In the genomic region with DNA sequence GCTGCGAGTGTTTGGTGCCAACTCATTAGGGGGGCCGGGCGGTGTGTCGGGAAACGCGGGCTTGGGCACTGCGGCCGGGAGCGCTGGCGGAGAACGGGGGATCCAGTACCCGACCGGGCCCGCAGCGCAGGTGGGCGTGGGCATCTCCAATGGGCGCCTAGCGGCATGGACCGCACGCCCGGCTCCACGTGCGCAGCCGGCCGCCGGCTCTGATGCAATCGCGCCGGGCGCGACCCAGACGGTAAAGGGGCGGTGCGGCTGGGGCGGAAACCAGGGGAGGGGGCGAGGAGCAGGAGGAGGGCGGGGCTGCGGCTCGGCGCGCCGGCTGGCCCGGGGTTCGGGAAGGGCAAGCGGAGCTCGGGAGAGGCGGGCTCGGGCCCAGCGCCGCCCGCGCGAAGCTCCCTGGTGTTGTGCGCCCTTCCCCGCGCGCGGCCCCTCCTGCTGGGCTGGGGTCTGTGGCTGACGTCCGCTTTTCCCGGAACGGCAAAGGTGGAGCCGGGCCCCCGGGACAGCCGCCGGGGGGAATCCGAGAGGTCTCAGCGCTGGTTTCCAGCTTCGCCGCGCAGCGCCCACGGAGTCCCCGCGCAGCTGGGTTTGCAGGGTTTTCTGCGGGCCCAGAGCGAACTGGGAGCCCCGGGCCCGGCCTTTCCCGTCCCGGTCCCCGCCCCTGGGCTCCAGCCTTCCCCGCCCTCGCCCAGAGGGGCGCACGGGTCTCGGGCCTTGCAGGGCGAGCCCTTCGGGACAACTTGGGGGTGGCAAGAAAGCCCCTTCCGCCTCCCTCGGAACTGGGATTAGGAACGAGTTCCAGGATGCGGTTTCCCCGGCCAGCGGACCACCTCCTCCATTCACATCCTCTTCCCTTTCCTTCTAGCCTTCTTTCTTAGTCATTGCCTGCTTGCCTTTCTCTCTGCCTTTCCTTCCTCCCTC, we compare ENCODE assay signal across 1 cellular context.
A peak's percentile ranks its signal among the peaks of the same experiment; 100 is the strongest.
TF ChIP-seq lines count a peak whose summit lies in the region.

No MANE protein-coding gene starts in this region.

TF ChIP-seq in HepG2, 621 proteins besides CTCF, POLR2A, EP300 and RAD21 (continued from another document and continues in another):
- no peak for TF ChIP-seq SETDB1 (CRISPR knock-in tag; IDR thresholded peaks at IDR 0.05; ENCODE audit: borderline replicate concordance)
- peak; percentile 82; the same call in 1 of the 2 replicates for TF ChIP-seq ZNF276 (CRISPR knock-in tag; IDR thresholded peaks at IDR 0.05; ENCODE audit: low read depth)
- TF ChIP-seq FOXK1 (CRISPR knock-in tag; IDR thresholded peaks at IDR 0.05; ENCODE audit: borderline replicate concordance, low read depth) = peak; percentile 64; the same call in 1 of the 2 replicates
- TF ChIP-seq ATF7 (IDR thresholded peaks at IDR 0.05) = peak; percentile 17; the same call in 1 of the 2 replicates
- TF ChIP-seq ATF7 (CRISPR knock-in tag; IDR thresholded peaks at IDR 0.05) = peak; percentile 87
- 0 out of 2 replicates have a peak, but pooled peaks have one; percentile 7 for TF ChIP-seq ZNF460 (CRISPR knock-in tag; IDR thresholded peaks at IDR 0.05; ENCODE audit: borderline replicate concordance)
- no peak for TF ChIP-seq ATF6 (CRISPR knock-in tag; conservative IDR thresholded peaks at IDR 0.05)
- TF ChIP-seq ZNF781 (CRISPR knock-in tag; IDR thresholded peaks at IDR 0.05; ENCODE audit: borderline replicate concordance, not compliant biosample characterization) = peak; percentile 7
- TF ChIP-seq KAT2B (IDR thresholded peaks at IDR 0.05; ENCODE audit: borderline replicate concordance, low read depth, low read length) = no peak
- TF ChIP-seq ZNF430 (CRISPR knock-in tag; IDR thresholded peaks at IDR 0.05) = no peak
- no peak; the same call in 1 of the 2 replicates for TF ChIP-seq JDP2 (CRISPR knock-in tag; IDR thresholded peaks at IDR 0.05; ENCODE audit: borderline replicate concordance)
- TF ChIP-seq HDAC6 (IDR thresholded peaks at IDR 0.05; ENCODE audit: low read depth, low read length) = no peak
- TF ChIP-seq PHF21A (CRISPR knock-in tag; IDR thresholded peaks at IDR 0.05) = peak; percentile 85
- no peak for TF ChIP-seq GTF2F1 (IDR thresholded peaks at IDR 0.05; ENCODE audit: low read length)
- TF ChIP-seq, protein P1, sequence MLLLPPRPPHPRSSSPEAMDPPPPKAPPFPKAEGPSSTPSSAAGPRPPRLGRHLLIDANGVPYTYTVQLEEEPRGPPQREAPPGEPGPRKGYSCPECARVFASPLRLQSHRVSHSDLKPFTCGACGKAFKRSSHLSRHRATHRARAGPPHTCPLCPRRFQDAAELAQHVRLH (CRISPR knock-in tag; IDR thresholded peaks at IDR 0.05; ENCODE audit: borderline replicate concordance, low read depth) = 0 out of 2 replicates have a peak, but pooled peaks have one; percentile 55
- TF ChIP-seq, protein P2, sequence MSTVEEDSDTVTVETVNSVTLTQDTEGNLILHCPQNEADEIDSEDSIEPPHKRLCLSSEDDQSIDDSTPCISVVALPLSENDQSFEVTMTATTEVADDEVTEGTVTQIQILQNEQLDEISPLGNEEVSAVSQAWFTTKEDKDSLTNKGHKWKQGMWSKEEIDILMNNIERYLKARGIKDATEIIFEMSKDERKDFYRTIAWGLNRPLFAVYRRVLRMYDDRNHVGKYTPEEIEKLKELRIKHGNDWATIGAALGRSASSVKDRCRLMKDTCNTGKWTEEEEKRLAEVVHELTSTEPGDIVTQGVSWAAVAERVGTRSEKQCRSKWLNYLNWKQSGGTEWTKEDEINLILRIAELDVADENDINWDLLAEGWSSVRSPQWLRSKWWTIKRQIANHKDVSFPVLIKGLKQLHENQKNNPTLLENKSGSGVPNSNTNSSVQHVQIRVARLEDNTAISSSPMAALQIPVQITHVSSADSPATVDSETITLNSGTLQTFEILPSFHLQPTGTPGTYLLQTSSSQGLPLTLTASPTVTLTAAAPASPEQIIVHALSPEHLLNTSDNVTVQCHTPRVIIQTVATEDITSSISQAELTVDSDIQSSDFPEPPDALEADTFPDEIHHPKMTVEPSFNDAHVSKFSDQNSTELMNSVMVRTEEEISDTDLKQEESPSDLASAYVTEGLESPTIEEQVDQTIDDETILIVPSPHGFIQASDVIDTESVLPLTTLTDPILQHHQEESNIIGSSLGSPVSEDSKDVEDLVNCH (CRISPR knock-in tag; IDR thresholded peaks at IDR 0.05) = no peak
- 0 out of 2 replicates have a peak, but pooled peaks have one; percentile 45 for TF ChIP-seq PAX8 (CRISPR knock-in tag; IDR thresholded peaks at IDR 0.05; ENCODE audit: borderline replicate concordance)
- peak; percentile 78; the same call in 1 of the 2 replicates for TF ChIP-seq BRD4 (CRISPR knock-in tag; IDR thresholded peaks at IDR 0.05)
- TF ChIP-seq, protein P3, sequence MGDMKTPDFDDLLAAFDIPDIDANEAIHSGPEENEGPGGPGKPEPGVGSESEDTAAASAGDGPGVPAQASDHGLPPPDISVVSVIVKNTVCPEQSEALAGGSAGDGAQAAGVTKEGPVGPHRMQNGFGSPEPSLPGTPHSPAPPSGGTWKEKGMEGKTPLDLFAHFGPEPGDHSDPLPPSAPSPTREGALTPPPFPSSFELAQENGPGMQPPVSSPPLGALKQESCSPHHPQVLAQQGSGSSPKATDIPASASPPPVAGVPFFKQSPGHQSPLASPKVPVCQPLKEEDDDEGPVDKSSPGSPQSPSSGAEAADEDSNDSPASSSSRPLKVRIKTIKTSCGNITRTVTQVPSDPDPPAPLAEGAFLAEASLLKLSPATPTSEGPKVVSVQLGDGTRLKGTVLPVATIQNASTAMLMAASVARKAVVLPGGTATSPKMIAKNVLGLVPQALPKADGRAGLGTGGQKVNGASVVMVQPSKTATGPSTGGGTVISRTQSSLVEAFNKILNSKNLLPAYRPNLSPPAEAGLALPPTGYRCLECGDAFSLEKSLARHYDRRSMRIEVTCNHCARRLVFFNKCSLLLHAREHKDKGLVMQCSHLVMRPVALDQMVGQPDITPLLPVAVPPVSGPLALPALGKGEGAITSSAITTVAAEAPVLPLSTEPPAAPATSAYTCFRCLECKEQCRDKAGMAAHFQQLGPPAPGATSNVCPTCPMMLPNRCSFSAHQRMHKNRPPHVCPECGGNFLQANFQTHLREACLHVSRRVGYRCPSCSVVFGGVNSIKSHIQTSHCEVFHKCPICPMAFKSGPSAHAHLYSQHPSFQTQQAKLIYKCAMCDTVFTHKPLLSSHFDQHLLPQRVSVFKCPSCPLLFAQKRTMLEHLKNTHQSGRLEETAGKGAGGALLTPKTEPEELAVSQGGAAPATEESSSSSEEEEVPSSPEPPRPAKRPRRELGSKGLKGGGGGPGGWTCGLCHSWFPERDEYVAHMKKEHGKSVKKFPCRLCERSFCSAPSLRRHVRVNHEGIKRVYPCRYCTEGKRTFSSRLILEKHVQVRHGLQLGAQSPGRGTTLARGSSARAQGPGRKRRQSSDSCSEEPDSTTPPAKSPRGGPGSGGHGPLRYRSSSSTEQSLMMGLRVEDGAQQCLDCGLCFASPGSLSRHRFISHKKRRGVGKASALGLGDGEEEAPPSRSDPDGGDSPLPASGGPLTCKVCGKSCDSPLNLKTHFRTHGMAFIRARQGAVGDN (CRISPR knock-in tag; IDR thresholded peaks at IDR 0.05) = peak; percentile 96
- TF ChIP-seq NCOA2 (CRISPR knock-in tag; IDR thresholded peaks at IDR 0.05) = peak; percentile 66; the same call in 1 of the 2 replicates
- no peak for TF ChIP-seq TCF12 (IDR thresholded peaks at IDR 0.05)
- peak; percentile 91 for TF ChIP-seq TCF12 (CRISPR knock-in tag; IDR thresholded peaks at IDR 0.05)
- TF ChIP-seq THAP11 (CRISPR knock-in tag; IDR thresholded peaks at IDR 0.05) = peak; percentile 81
- TF ChIP-seq TMF1 (CRISPR knock-in tag; IDR thresholded peaks at IDR 0.05; ENCODE audit: low read depth) = no peak; the same call in 1 of the 2 replicates
- TF ChIP-seq, protein P4, sequence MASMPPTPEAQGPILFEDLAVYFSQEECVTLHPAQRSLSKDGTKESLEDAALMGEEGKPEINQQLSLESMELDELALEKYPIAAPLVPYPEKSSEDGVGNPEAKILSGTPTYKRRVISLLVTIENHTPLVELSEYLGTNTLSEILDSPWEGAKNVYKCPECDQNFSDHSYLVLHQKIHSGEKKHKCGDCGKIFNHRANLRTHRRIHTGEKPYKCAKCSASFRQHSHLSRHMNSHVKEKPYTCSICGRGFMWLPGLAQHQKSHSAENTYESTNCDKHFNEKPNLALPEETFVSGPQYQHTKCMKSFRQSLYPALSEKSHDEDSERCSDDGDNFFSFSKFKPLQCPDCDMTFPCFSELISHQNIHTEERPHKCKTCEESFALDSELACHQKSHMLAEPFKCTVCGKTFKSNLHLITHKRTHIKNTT (CRISPR knock-in tag; IDR thresholded peaks at IDR 0.05) = no peak
- TF ChIP-seq RBM39 (IDR thresholded peaks at IDR 0.05; ENCODE audit: low read depth, low read length, poor library complexity, severe bottlenecking) = no peak
- TF ChIP-seq AHR (CRISPR knock-in tag; IDR thresholded peaks at IDR 0.05) = 0 out of 2 replicates have a peak, but pooled peaks have one; percentile 48
- TF ChIP-seq, protein P5, sequence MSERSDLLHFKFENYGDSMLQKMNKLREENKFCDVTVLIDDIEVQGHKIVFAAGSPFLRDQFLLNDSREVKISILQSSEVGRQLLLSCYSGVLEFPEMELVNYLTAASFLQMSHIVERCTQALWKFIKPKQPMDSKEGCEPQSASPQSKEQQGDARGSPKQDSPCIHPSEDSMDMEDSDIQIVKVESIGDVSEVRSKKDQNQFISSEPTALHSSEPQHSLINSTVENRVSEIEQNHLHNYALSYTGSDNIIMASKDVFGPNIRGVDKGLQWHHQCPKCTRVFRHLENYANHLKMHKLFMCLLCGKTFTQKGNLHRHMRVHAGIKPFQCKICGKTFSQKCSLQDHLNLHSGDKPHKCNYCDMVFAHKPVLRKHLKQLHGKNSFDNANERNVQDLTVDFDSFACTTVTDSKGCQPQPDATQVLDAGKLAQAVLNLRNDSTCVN (CRISPR knock-in tag; IDR thresholded peaks at IDR 0.05; ENCODE audit: borderline replicate concordance) = peak; percentile 52; the same call in 1 of the 2 replicates
- TF ChIP-seq FOXA3 (CRISPR knock-in tag; IDR thresholded peaks at IDR 0.05) = peak; percentile 80
- no peak for TF ChIP-seq PBX2 (CRISPR knock-in tag; IDR thresholded peaks at IDR 0.05)
- TF ChIP-seq CBX5 (CRISPR knock-in tag; IDR thresholded peaks at IDR 0.05; ENCODE audit: borderline replicate concordance) = peak; percentile 67; the same call in 1 of the 2 replicates
- TF ChIP-seq ATRX (CRISPR knock-in tag; IDR thresholded peaks at IDR 0.05; ENCODE audit: borderline replicate concordance) = no peak
- no peak for TF ChIP-seq ZNF3 (CRISPR knock-in tag; IDR thresholded peaks at IDR 0.05)
- TF ChIP-seq ZNF20 (CRISPR knock-in tag; IDR thresholded peaks at IDR 0.05) = peak; percentile 5; the same call in 1 of the 2 replicates
- TF ChIP-seq JUNB (CRISPR knock-in tag; IDR thresholded peaks at IDR 0.05; ENCODE audit: borderline replicate concordance) = no peak
- TF ChIP-seq ZNF24 (IDR thresholded peaks at IDR 0.05) = no peak
- no peak for TF ChIP-seq REXO4 (CRISPR knock-in tag; IDR thresholded peaks at IDR 0.05; ENCODE audit: borderline replicate concordance)
- TF ChIP-seq, protein P6, sequence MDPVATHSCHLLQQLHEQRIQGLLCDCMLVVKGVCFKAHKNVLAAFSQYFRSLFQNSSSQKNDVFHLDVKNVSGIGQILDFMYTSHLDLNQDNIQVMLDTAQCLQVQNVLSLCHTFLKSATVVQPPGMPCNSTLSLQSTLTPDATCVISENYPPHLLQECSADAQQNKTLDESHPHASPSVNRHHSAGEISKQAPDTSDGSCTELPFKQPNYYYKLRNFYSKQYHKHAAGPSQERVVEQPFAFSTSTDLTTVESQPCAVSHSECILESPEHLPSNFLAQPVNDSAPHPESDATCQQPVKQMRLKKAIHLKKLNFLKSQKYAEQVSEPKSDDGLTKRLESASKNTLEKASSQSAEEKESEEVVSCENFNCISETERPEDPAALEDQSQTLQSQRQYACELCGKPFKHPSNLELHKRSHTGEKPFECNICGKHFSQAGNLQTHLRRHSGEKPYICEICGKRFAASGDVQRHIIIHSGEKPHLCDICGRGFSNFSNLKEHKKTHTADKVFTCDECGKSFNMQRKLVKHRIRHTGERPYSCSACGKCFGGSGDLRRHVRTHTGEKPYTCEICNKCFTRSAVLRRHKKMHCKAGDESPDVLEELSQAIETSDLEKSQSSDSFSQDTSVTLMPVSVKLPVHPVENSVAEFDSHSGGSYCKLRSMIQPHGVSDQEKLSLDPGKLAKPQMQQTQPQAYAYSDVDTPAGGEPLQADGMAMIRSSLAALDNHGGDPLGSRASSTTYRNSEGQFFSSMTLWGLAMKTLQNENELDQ (CRISPR knock-in tag; IDR thresholded peaks at IDR 0.05; ENCODE audit: borderline replicate concordance) = no peak
- no peak for TF ChIP-seq ZNF775 (CRISPR knock-in tag; IDR thresholded peaks at IDR 0.05; ENCODE audit: borderline replicate concordance)
